10 cellular contexts compared by ENCODE assay signal in the genomic region with DNA sequence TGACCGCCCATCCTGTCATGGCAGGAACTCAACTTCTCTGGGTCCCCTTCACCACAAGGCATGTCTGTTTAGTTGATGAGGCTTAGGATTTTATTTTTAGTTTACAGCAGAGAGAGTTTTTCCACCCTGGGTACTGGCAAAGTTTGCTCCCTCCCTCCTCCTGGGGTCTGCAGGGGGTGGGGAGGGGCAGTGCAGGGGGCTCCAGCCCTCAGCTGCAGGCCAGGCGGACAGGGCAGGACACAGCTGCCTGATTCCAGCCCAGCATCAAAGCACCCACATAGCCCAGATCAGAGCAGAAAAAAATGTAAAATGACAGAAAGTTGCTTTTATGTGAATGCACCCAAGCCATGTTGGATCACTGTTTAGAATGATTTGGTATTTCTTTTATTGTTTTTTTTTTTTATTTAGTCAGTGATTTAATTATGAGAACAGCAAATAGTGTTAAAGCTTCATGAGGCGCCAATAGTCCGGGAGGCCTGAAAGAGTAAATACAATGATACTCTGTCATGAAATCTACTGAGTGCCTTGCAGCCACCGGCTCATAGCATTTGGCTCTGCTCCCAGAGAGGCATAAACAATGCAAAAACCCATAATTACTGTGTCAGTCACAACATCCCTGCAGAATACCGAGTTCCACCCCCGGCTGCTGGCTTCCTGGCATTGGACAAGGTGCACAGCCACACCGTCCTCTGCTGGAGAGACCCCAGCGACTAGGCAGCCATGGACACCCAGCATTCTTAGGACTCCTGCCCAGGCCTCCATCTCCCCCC.
DNase-seq lines count a peak whose midpoint lies in the region; FAIRE-seq and TF ChIP-seq lines count a peak whose summit lies in the region.
"Had no signal": no experiment of that assay in that cellular context is flagged by ENCODE, and none has a peak within 500 bp of the region (broad histone marks: within the 10 kb centered on the region; RNA-seq: fewer than 3 reads in every experiment).

No MANE protein-coding gene starts in this region.

- 82% methylated on average over 9 of the region's 9 CpGs; no CpG with 5 or more reads in 1 of the 2 experiments for WGBS in H1 (ENCODE audit: extremely low coverage in 1 of 2, insufficient coverage in 1 of 2, insufficient read length in 1 of 2, insufficient replicate concordance in 2 of 2, low coverage in 1 of 2, low lambda C conversion rate in 2 of 2, missing lambda C conversion rate in 1 of 2), 2 experiments

- no peak overlapping the region for H4K8ac ChIP-seq in H1 (ENCODE audit: extremely low read depth, insufficient read depth, low read length)

- peaks cover 27% of the 10 kb centered on the region for H3K4me1 Mint-ChIP-seq in chondrocyte (ENCODE audit: low read depth)
- H3K4me1 Mint-ChIP-seq in activated CD4-positive, alpha-beta memory T cell treated with anti-CD3 and anti-CD28 coated beads for 36 hours (ENCODE audit: low read depth) = no peaks in the 10 kb centered on the region
- H3K4me1 Mint-ChIP-seq: activated naive CD8-positive, alpha-beta T cell treated with anti-CD3 and anti-CD28 coated beads, Interleukin-2, amount 10 ng/mL, durations not matched to agents 7 days and 5 days; T-helper 17 cell had no signal

- H2AK5ac ChIP-seq in H1 (ENCODE audit: low read depth, low read length) = no peak overlapping the region

- intact Hi-C loops in activated CD4-positive, alpha-beta memory T cell treated with anti-CD3 and anti-CD28 coated beads for 36 hours (cut with micrococcal nuclease) = no loop called here

- no peak overlapping the region for H3K56ac ChIP-seq in H1 (replicated peaks; ENCODE audit: insufficient read length, low read depth, low read length)

- DNase-seq in DMS 273 treated with DMSO at 0.1 percent for 48 hours (lab: John Stamatoyannopoulos, UW) (peak; percentile 62), NCI-H2227 (lab: John Stamatoyannopoulos, UW; ENCODE audit: unreplicated experiment) (peak; percentile 98), H1 (ENCODE audit: low read depth in 1 of 2, low spot score in 2 of 2) (no peak), nucleus accumbens (lab: John Stamatoyannopoulos, UW) (peak in 47 of 56 donors; percentile 5 to 76 (median 43)), chondrocyte (ENCODE audit: low spot score) (no peak)
- no peak for DNase-seq in activated T-cell treated with anti-CD3 and anti-CD28 coated beads, Interleukin-2, amount 50 U/mL, for 1 hour
- no peak for DNase-seq in activated CD4-positive, alpha-beta memory T cell treated with anti-CD3 and anti-CD28 coated beads for 36 hours
- DNase-seq in activated CD4-positive, CD25-positive, alpha-beta regulatory T cell (lab: John Stamatoyannopoulos, UW) = no peak
- DNase-seq: activated naive CD8-positive, alpha-beta T cell treated with anti-CD3 and anti-CD28 coated beads, Interleukin-2, amount 10 ng/mL, durations not matched to agents 7 days and 5 days; T-helper 17 cell had no signal

- no peaks in the 10 kb centered on the region for H4K20me1 ChIP-seq in H1 (replicated peaks in 1 of 2; ENCODE audit: control insufficient read depth in 1 of 2, insufficient read depth in 2 of 2, low read length in 2 of 2)

- H4K91ac ChIP-seq in H1 (replicated peaks; ENCODE audit: insufficient read length, low read length) = no peak overlapping the region

- TF ChIP-seq POLR2A in H1 (IDR thresholded peaks at IDR 0.05; ENCODE audit: control extremely low read depth in 1 of 2, low read depth in 2 of 2, low read length in 2 of 2) = no peak

- 0 out of 4 replicates have a peak, but pooled peaks cover 0 to 2% of the 10 kb centered on the region in 2 experiments for H3K9me3 ChIP-seq in H1 (ENCODE audit: insufficient read depth in 2 of 2, low read depth in 1 of 2, low read length in 1 of 2)

- no peaks in the 10 kb centered on the region for H3K79me1 ChIP-seq in H1 (ENCODE audit: low read depth, low read length)

- TF ChIP-seq RAD21 in H1 (IDR thresholded peaks at IDR 0.05 in 1 of 2, conservative IDR thresholded peaks at IDR 0.05 in 1 of 2; ENCODE audit: low read depth in 2 of 2, low read length in 2 of 2) = no peak

- no peak overlapping the region for H2AFZ ChIP-seq in H1 (ENCODE audit: low read length)

- no peak overlapping the region for H3K4me2 ChIP-seq in H1 (ENCODE audit: insufficient read depth in 1 of 2, low read depth in 2 of 2, low read length in 2 of 2)

- TF ChIP-seq CTCF in H1 (IDR thresholded peaks at IDR 0.05; ENCODE audit: control extremely low read depth in 1 of 3, insufficient read depth in 1 of 3, low read depth in 1 of 3, low read length in 3 of 3) (no peak), chondrocyte (IDR thresholded peaks at IDR 0.05) (no peak)

- H3K4me3 Mint-ChIP-seq in chondrocyte (ENCODE audit: unreplicated experiment) = no peak overlapping the region
- no peak overlapping the region for H3K4me3 Mint-ChIP-seq in activated CD4-positive, alpha-beta memory T cell treated with anti-CD3 and anti-CD28 coated beads for 36 hours
- H3K4me3 Mint-ChIP-seq: activated naive CD8-positive, alpha-beta T cell treated with anti-CD3 and anti-CD28 coated beads, Interleukin-2, amount 10 ng/mL, durations not matched to agents 7 days and 5 days; T-helper 17 cell had no signal

- no peaks in the 10 kb centered on the region for H3K79me2 ChIP-seq in H1 (ENCODE audit: control insufficient read depth in 1 of 2, insufficient read depth in 2 of 2, low read length in 2 of 2)

- H2BK120ac ChIP-seq in H1 (replicated peaks; ENCODE audit: low read depth, low read length) = no peak overlapping the region

- H2BK5ac ChIP-seq in H1 (ENCODE audit: low read depth, low read length) = no peak overlapping the region; the same call in 1 of the 2 replicates

- H3K27me3 ChIP-seq in H1 (replicated peaks in 1 of 4; ENCODE audit: control insufficient read depth in 3 of 4, extremely low read depth in 1 of 4, insufficient read depth in 3 of 4, low read length in 3 of 4) = no peaks in the 10 kb centered on the region

- peaks cover 7% of the 10 kb centered on the region; the same call in 1 of the 2 replicates for H3K23me2 ChIP-seq in H1 (ENCODE audit: low read depth, low read length)

- H3K36me3 Mint-ChIP-seq in chondrocyte (ENCODE audit: low read depth) = no peaks in the 10 kb centered on the region
- peaks cover 3% of the 10 kb centered on the region for H3K36me3 Mint-ChIP-seq in activated CD4-positive, alpha-beta memory T cell treated with anti-CD3 and anti-CD28 coated beads for 36 hours
- H3K36me3 Mint-ChIP-seq: activated naive CD8-positive, alpha-beta T cell treated with anti-CD3 and anti-CD28 coated beads, Interleukin-2, amount 10 ng/mL, durations not matched to agents 7 days and 5 days had no signal

- FAIRE-seq in H1 (lab: Jason Lieb, UNC) = no peak

- H3K27ac Mint-ChIP-seq in chondrocyte (ENCODE audit: unreplicated experiment) = no peak overlapping the region
- no peak overlapping the region for H3K27ac Mint-ChIP-seq in activated CD4-positive, alpha-beta memory T cell treated with anti-CD3 and anti-CD28 coated beads for 36 hours
- H3K27ac Mint-ChIP-seq: activated naive CD8-positive, alpha-beta T cell treated with anti-CD3 and anti-CD28 coated beads, Interleukin-2, amount 10 ng/mL, durations not matched to agents 7 days and 5 days; T-helper 17 cell had no signal

- no peaks in the 10 kb centered on the region; a peak in 1 of 8 replicates for H3K36me3 ChIP-seq in H1 (ENCODE audit: control insufficient read depth in 2 of 4, insufficient read depth in 4 of 4, low read length in 3 of 4)

- peak overlapping the region; percentile 25; the same call in 1 of the 2 replicates for H3K18ac ChIP-seq in H1 (ENCODE audit: extremely low read depth, low read length)

- no peak for TF ChIP-seq EP300 in H1 (IDR thresholded peaks at IDR 0.05; ENCODE audit: borderline replicate concordance in 1 of 2, low read depth in 2 of 2, low read length in 2 of 2)

- H3K4me1 ChIP-seq in H1 (replicated peaks in 1 of 4; ENCODE audit: control insufficient read depth in 3 of 4, insufficient read depth in 4 of 4, low read length in 3 of 4) = peaks cover 8 to 36% (median 27%) of the 10 kb centered on the region in 4 experiments

- peaks cover 5% of the 10 kb centered on the region for H3K27me3 Mint-ChIP-seq in chondrocyte (ENCODE audit: low read depth)
- H3K27me3 Mint-ChIP-seq in activated CD4-positive, alpha-beta memory T cell treated with anti-CD3 and anti-CD28 coated beads for 36 hours = no peaks in the 10 kb centered on the region
- H3K27me3 Mint-ChIP-seq: activated naive CD8-positive, alpha-beta T cell treated with anti-CD3 and anti-CD28 coated beads, Interleukin-2, amount 10 ng/mL, durations not matched to agents 7 days and 5 days; T-helper 17 cell had no signal

- no peak overlapping the region for H4K5ac ChIP-seq in H1 (ENCODE audit: insufficient read length, low read depth, low read length)

- CTCF ChIA-PET in H1 (lab: Charles Lee; ENCODE audit: partially characterized antibody) = interaction anchor here (1.4 kb wide), 1 partner anchor 27 kb away, joined by 4 read pairs; no protein-coding TSS in a partner anchor
- CTCF ChIA-PET in activated CD4-positive, alpha-beta memory T cell treated with anti-CD3 and anti-CD28 coated beads for 36 hours (lab: Charles Lee) = no interaction called here

- H2BK15ac ChIP-seq in H1 (ENCODE audit: low read length) = no peak overlapping the region

- H2BK20ac ChIP-seq in H1 (ENCODE audit: low read length) = peak overlapping the region; percentile 82; the same call in 1 of the 2 replicates

- POLR2A ChIA-PET in H1 (lab: Charles Lee; ENCODE audit: partially characterized antibody) = interaction anchor here (0.6 kb wide), 1 partner anchor 18 kb away, joined by 3 read pairs; no protein-coding TSS in a partner anchor
- POLR2A ChIA-PET in activated CD4-positive, alpha-beta memory T cell treated with anti-CD3 and anti-CD28 coated beads for 36 hours (lab: Charles Lee) = no interaction called here

- H3K23ac ChIP-seq in H1 (ENCODE audit: insufficient read length) = no peak overlapping the region

- no peak overlapping the region for H3K14ac ChIP-seq in H1 (ENCODE audit: insufficient read length)

- no peak overlapping the region for H3K9ac ChIP-seq in H1 (replicated peaks in 1 of 4; ENCODE audit: extremely low read depth in 1 of 4, low read depth in 3 of 4, low read length in 3 of 4)

- H3K4me3 ChIP-seq in H1 (ENCODE audit: extremely low read depth in 1 of 4, insufficient read depth in 2 of 4, low read depth in 3 of 4, low read length in 4 of 4) = no peak overlapping the region

- H3K4ac ChIP-seq in H1 (replicated peaks; ENCODE audit: insufficient read length, low read depth, low read length) = no peak overlapping the region

- H3K27ac ChIP-seq in H1 (ENCODE audit: low read depth, low read length) = no peak overlapping the region

- H2BK12ac ChIP-seq in H1 (ENCODE audit: low read depth, low read length) = no peak overlapping the region; the same call in 1 of the 2 replicates

- peaks cover 11% of the 10 kb centered on the region for H3K9me3 Mint-ChIP-seq in chondrocyte (ENCODE audit: low read depth)
- peaks cover 18% of the 10 kb centered on the region for H3K9me3 Mint-ChIP-seq in activated CD4-positive, alpha-beta memory T cell treated with anti-CD3 and anti-CD28 coated beads for 36 hours

TF ChIP-seq in H1, 55 proteins besides CTCF, POLR2A, EP300 and RAD21 (continues in another document):
- no peak for TF ChIP-seq CREB1 (IDR thresholded peaks at IDR 0.05)
- TF ChIP-seq CBX5 (IDR thresholded peaks at IDR 0.05; ENCODE audit: low read depth, low read length) = no peak
- TF ChIP-seq CHD1 (IDR thresholded peaks at IDR 0.05; ENCODE audit: low read depth, low read length) = no peak
- no peak for TF ChIP-seq JUN (IDR thresholded peaks at IDR 0.05; ENCODE audit: low read depth, low read length)

Comparison
In these comparisons a context has a peak if more than half of its experiments do, and no peak if none do; other contexts are left out.
1. DNase-seq: peak in DMS 273 treated with DMSO at 0.1 percent for 48 hours (single experiment), NCI-H2227 (single experiment) and nucleus accumbens (47 of 56); none in H1 (0 of 2), activated T-cell treated with anti-CD3 and anti-CD28 coated beads, Interleukin-2, amount 50 U/mL, for 1 hour (single experiment), chondrocyte (single experiment), activated CD4-positive, alpha-beta memory T cell treated with anti-CD3 and anti-CD28 coated beads for 36 hours (single experiment) and activated CD4-positive, CD25-positive, alpha-beta regulatory T cell (0 of 4).